8 cellular contexts compared by ENCODE assay signal in genomic region chr2:143110759-143111428, GRCh38.
DNase-seq lines count a peak whose midpoint lies in the region; ATAC-seq, FAIRE-seq and TF ChIP-seq lines count a peak whose summit lies in the region.

No MANE protein-coding gene starts in this region.

- peak; percentile 81 for ATAC-seq in HG02870 (IDR thresholded peaks at IDR 0.05; ENCODE audit: unreplicated experiment)

- no peaks in the 10 kb centered on the region for H3K27me3 ChIP-seq in brain microvascular endothelial cell (replicated peaks)

- FAIRE-seq in A204.1 (lab: Jason Lieb, UNC), result peak; percentile 72
- FAIRE-seq in TTC549 (lab: Jason Lieb, UNC), result peak; percentile 98

- no peaks in the 10 kb centered on the region for H3K36me3 ChIP-seq in brain microvascular endothelial cell (replicated peaks)

- no peak overlapping the region for H3K4me3 ChIP-seq in brain microvascular endothelial cell (ENCODE audit: low read depth, low read length)

- no peak for DNase-seq in GM13976 (ENCODE audit: low spot score)
- peak; percentile 2 to 26 for DNase-seq in NCI-H1930 (lab: John Stamatoyannopoulos, UW)
- peak; percentile 63 for DNase-seq in brain microvascular endothelial cell
- peak; percentile 56 for DNase-seq in iris pigment epithelial cell (ENCODE audit: low read depth)
- DNase-seq in stimulated activated CD4-positive, alpha-beta T cell treated with anti-CD3 and anti-CD28 coated beads, Interleukin-2, amount 100 ng/mL, for 24 hours, result peak; percentile 64 to 69

- H3K27ac ChIP-seq in brain microvascular endothelial cell, result no peak overlapping the region

- in situ Hi-C loops in GM13976 (cut with MboI; ENCODE audit: low sequenced_read_pairs, unreplicated experiment), result loop anchor here (10.0 kb wide), 1 partner anchor 94 kb away; no protein-coding TSS in a partner anchor
- in situ Hi-C loops in brain microvascular endothelial cell (cut with HindIII; ENCODE audit: low pct_ligation_motif_present, low sequenced_read_pairs), result no loop called here

- TF ChIP-seq CTCF in GM13976 (IDR thresholded peaks at IDR 0.05; ENCODE audit: borderline replicate concordance, control extremely low read depth, extremely low read depth, insufficient read depth, missing control alignments) (peak; percentile 77), brain microvascular endothelial cell (IDR thresholded peaks at IDR 0.05; ENCODE audit: low read depth, low read length, missing control alignments) (peak; percentile 77)
